In genomic region chr12:56040963-56041578, GRCh38 we compare ENCODE assay signal across 7 cellular contexts. TPM values are rescaled to one million over a fixed set of nuclear protein-coding genes. Genes with fewer than 3 reads are reported as not detected.
DNase-seq lines count a peak whose midpoint lies in the region; ATAC-seq and TF ChIP-seq lines count a peak whose summit lies in the region.

No MANE protein-coding gene starts in this region.

- CTCF ChIA-PET in OCI-LY7 (lab: Charles Lee; ENCODE audit: unreplicated experiment), result interaction anchor here (1.0 to 1.2 kb wide), 3 partner anchors 102 to 303 kb away, joined by 3 to 6 read pairs (median 4); no protein-coding TSS in a partner anchor

- peaks cover 22% of the 10 kb centered on the region; the same call in 1 of the 2 replicates for H4K20me1 ChIP-seq in OCI-LY7 (ENCODE audit: insufficient read depth, low read length)

- H3K4me1 ChIP-seq in OCI-LY7 (ENCODE audit: insufficient read depth, low read length, poor library complexity, severe bottlenecking), result peaks cover 38% of the 10 kb centered on the region

- no peaks in the 10 kb centered on the region for H3K9me2 ChIP-seq in OCI-LY7 (ENCODE audit: insufficient read depth, low read length)

- peaks cover 13% of the 10 kb centered on the region for H3K36me3 Mint-ChIP-seq in progenitor cell of endocrine pancreas (ENCODE audit: insufficient read depth)

- ATAC-seq in GM21515 (IDR thresholded peaks at IDR 0.05; ENCODE audit: unreplicated experiment) (peak; percentile 1), HG02884 (IDR thresholded peaks at IDR 0.05; ENCODE audit: unreplicated experiment) (no peak)

- H3K4me2 ChIP-seq in OCI-LY7 (ENCODE audit: low read length), result peak overlapping the region; percentile 83

- DNase-seq in OCI-LY7 (ENCODE audit: low spot score) (no peak), epithelial cell of prostate (ENCODE audit: low read depth, low spot score) (no peak), progenitor cell of endocrine pancreas (ENCODE audit: low spot score, unreplicated experiment) (no peak), NAMALWA (ENCODE audit: low spot score) (no peak), GM10266 (ENCODE audit: extremely low spot score) (no peak)

- BruUV-seq in OCI-LY7 (replicated peaks; lab: Mats Ljungman, UMichigan), result TSS peak; percentile 97

- H3K79me2 ChIP-seq in OCI-LY7 (ENCODE audit: insufficient read depth, low read depth, low read length), result peaks cover 24% of the 10 kb centered on the region

- POLR2A ChIA-PET in OCI-LY7 (lab: Charles Lee), result interaction anchor here (0.6 to 1.5 kb wide), 10 partner anchors 10 to 303 kb away, joined by 3 to 15 read pairs (median 4); partner anchors contain the start of genes PA2G4 and RAB5B

- H3K9me3 Mint-ChIP-seq in progenitor cell of endocrine pancreas (ENCODE audit: low read depth), result no peaks in the 10 kb centered on the region

- H3K27ac ChIP-seq in OCI-LY7 (ENCODE audit: low read depth, low read length, poor library complexity, severe bottlenecking), result peak overlapping the region; percentile 67
- H3K27ac ChIP-seq in epithelial cell of prostate, result peak overlapping the region; percentile 88

- peak overlapping the region; percentile 68 for H3K4me3 ChIP-seq in OCI-LY7 (ENCODE audit: low read depth, low read length, poor library complexity, severe bottlenecking)

- peaks cover 41% of the 10 kb centered on the region for H3K36me3 ChIP-seq in OCI-LY7 (ENCODE audit: insufficient read depth, low read length)

- intact Hi-C loops in OCI-LY7 (cut with micrococcal nuclease; ENCODE audit: unreplicated experiment), result loop anchor here (1.0 to 5.0 kb wide), 5 partner anchors 45 to 303 kb away; partner anchors contain the start of genes ORMDL2, PYM1 and SARNP

- no peaks in the 10 kb centered on the region for H3K9me3 ChIP-seq in OCI-LY7 (ENCODE audit: low read length)

- TF ChIP-seq CTCF in OCI-LY7 (conservative IDR thresholded peaks at IDR 0.05; ENCODE audit: low read length), result no peak
- no peak for TF ChIP-seq CTCF in progenitor cell of endocrine pancreas (IDR thresholded peaks at IDR 0.05; ENCODE audit: unreplicated experiment)
- TF ChIP-seq CTCF in GM10266 (IDR thresholded peaks at IDR 0.05; ENCODE audit: control insufficient read depth, insufficient read depth, low read depth, missing control alignments), result no peak

- peaks cover 19% of the 10 kb centered on the region for H3K4me1 Mint-ChIP-seq in progenitor cell of endocrine pancreas (ENCODE audit: low read depth)

- H3K27me3 Mint-ChIP-seq in progenitor cell of endocrine pancreas, result no peaks in the 10 kb centered on the region

- H3K27ac Mint-ChIP-seq in progenitor cell of endocrine pancreas, result peak overlapping the region; percentile 95

- H2AFZ ChIP-seq in OCI-LY7 (ENCODE audit: low read length), result peak overlapping the region; percentile 73; the same call in 1 of the 2 replicates

- peak overlapping the region; percentile 98 for H3K4me3 Mint-ChIP-seq in progenitor cell of endocrine pancreas (ENCODE audit: low read depth)

RNA-seq across cellular contexts. Expression of gene RPS26, which starts 0.6 kb away (rescaled TPM):
- 306 and 600 TPM in 2 replicates for total RNA-seq in OCI-LY7 (2014; rRNA removed; shearing (Covaris generic))
- 74.6 and 79.1 TPM in 2 replicates for total RNA-seq in OCI-LY7 (2022)
- total RNA-seq in progenitor cell of endocrine pancreas, result 30.2 and 39.3 TPM in 2 replicates

RNA-seq across cellular contexts. Expression of gene IKZF4, which starts 20.2 kb away (rescaled TPM):
- total RNA-seq in OCI-LY7 (2014; rRNA removed; shearing (Covaris generic)), result 0.90 and 1.3 TPM in 2 replicates
- total RNA-seq in OCI-LY7 (2022), result 6.0 and 8.8 TPM in 2 replicates
- 20.6 and 21.0 TPM in 2 replicates for total RNA-seq in progenitor cell of endocrine pancreas

RNA-seq across cellular contexts. Expression of gene ERBB3, which starts 38.9 kb away (rescaled TPM):
- total RNA-seq in OCI-LY7 (2014; rRNA removed; shearing (Covaris generic)), result not detected in 2 replicates
- total RNA-seq in OCI-LY7 (2022), result 0.83 TPM in 1 of 2 replicates, not detected in the other
- total RNA-seq in progenitor cell of endocrine pancreas, result 206 and 221 TPM in 2 replicates

RNA-seq across cellular contexts. Expression of gene SUOX, which starts 44.0 kb away (rescaled TPM):
- total RNA-seq in OCI-LY7 (2014; rRNA removed; shearing (Covaris generic)), result 2.5 and 2.7 TPM in 2 replicates
- total RNA-seq in OCI-LY7 (2022), result 6.4 and 7.4 TPM in 2 replicates
- 44.8 and 45.6 TPM in 2 replicates for total RNA-seq in progenitor cell of endocrine pancreas

Comparison
In these comparisons a context has a peak if more than half of its experiments do, and no peak if none do; other contexts are left out.
1. RNA of gene ERBB3, which starts 38.9 kb away (total RNA-seq): 206 to 221 TPM in progenitor cell of endocrine pancreas; 0.83 TPM in OCI-LY7; every median in the first group is over 100 times any median in the second.